Comparison of ENCODE assay signal across 8 cellular contexts in genomic region chr13:29454931-29455481, GRCh38.
DNase-seq lines count a peak whose midpoint lies in the region; ATAC-seq, FAIRE-seq and TF ChIP-seq lines count a peak whose summit lies in the region.

No MANE protein-coding gene starts in this region.

- no peak for FAIRE-seq in pancreas (lab: Jason Lieb, UNC)

- no peaks in the 10 kb centered on the region for H3K36me3 ChIP-seq in pancreas

- H3K4me1 ChIP-seq in pancreas, result no peaks in the 10 kb centered on the region

- no peaks in the 10 kb centered on the region for H3K36me3 Mint-ChIP-seq in activated naive CD4-positive, alpha-beta T cell treated with anti-CD3 and anti-CD28 coated beads for 36 hours (ENCODE audit: low read depth)
- peaks cover 6% of the 10 kb centered on the region for H3K36me3 Mint-ChIP-seq in MCF 10A (ENCODE audit: insufficient read depth, unreplicated experiment)

- no peaks in the 10 kb centered on the region for H3K9me3 Mint-ChIP-seq in activated naive CD4-positive, alpha-beta T cell treated with anti-CD3 and anti-CD28 coated beads for 36 hours
- no peaks in the 10 kb centered on the region for H3K9me3 Mint-ChIP-seq in MCF 10A (ENCODE audit: unreplicated experiment)

- BruUV-seq in MCF 10A (replicated peaks; lab: Mats Ljungman, UMichigan), result no TSS peak

- CTCF ChIA-PET in activated naive CD4-positive, alpha-beta T cell treated with anti-CD3 and anti-CD28 coated beads for 36 hours (lab: Charles Lee), result interaction anchor here (0.7 to 2.1 kb wide), 2 partner anchors 19 to 350 kb away, joined by 3 to 15 read pairs; no protein-coding TSS in a partner anchor
- CTCF ChIA-PET in MCF 10A (lab: Yijun Ruan, JAX), result interaction anchor here (0.6 to 1.6 kb wide), 6 partner anchors 13 to 687 kb away, joined by 3 to 6 read pairs (median 3); no protein-coding TSS in a partner anchor

- H3K4me1 Mint-ChIP-seq in activated naive CD4-positive, alpha-beta T cell treated with anti-CD3 and anti-CD28 coated beads for 36 hours (ENCODE audit: low read depth), result no peaks in the 10 kb centered on the region
- peaks cover 26% of the 10 kb centered on the region for H3K4me1 Mint-ChIP-seq in MCF 10A (ENCODE audit: insufficient read depth, unreplicated experiment)

- peaks cover 8% of the 10 kb centered on the region for H3K27me3 Mint-ChIP-seq in activated naive CD4-positive, alpha-beta T cell treated with anti-CD3 and anti-CD28 coated beads for 36 hours (ENCODE audit: low read depth)
- H3K27me3 Mint-ChIP-seq in MCF 10A (ENCODE audit: insufficient read depth, unreplicated experiment), result peaks cover 9% of the 10 kb centered on the region

- ATAC-seq in pancreas (peak in 3 of 4 donors; percentile 35 to 71 (median 56)), GM21390 (IDR thresholded peaks at IDR 0.05; ENCODE audit: unreplicated experiment) (no peak)

- H3K27ac ChIP-seq in pancreas, result no peak overlapping the region

- intact Hi-C loops in activated naive CD4-positive, alpha-beta T cell treated with anti-CD3 and anti-CD28 coated beads for 36 hours (cut with micrococcal nuclease), result no loop called here
- intact Hi-C loops in MCF 10A (cut with micrococcal nuclease), result no loop called here
- intact Hi-C loops in pancreas (cut with DNase I), result no loop called here

- no peak overlapping the region for H3K27ac Mint-ChIP-seq in activated naive CD4-positive, alpha-beta T cell treated with anti-CD3 and anti-CD28 coated beads for 36 hours
- peak overlapping the region; percentile 83 for H3K27ac Mint-ChIP-seq in MCF 10A (ENCODE audit: low read depth, unreplicated experiment)

- peak; percentile 28 for TF ChIP-seq CTCF in MCF 10A (IDR thresholded peaks at IDR 0.05; ENCODE audit: unreplicated experiment)
- TF ChIP-seq CTCF in pancreas (IDR thresholded peaks at IDR 0.05), result no peak

- H3K4me3 ChIP-seq in pancreas, result no peak overlapping the region

- H3K4me3 Mint-ChIP-seq in activated naive CD4-positive, alpha-beta T cell treated with anti-CD3 and anti-CD28 coated beads for 36 hours, result no peak overlapping the region
- no peak overlapping the region for H3K4me3 Mint-ChIP-seq in MCF 10A (ENCODE audit: unreplicated experiment)

- no peaks in the 10 kb centered on the region for H3K27me3 ChIP-seq in pancreas

- 55 to 67% methylated on average over 6 of the region's 6 CpGs for WGBS in pancreas, 2 donors

- POLR2A ChIA-PET in MCF 10A (lab: Yijun Ruan, JAX), result interaction anchor here (0.6 to 1.4 kb wide), 5 partner anchors 10 to 19 kb away, joined by 3 to 9 read pairs (median 3); no protein-coding TSS in a partner anchor

- peak; percentile 6 for DNase-seq in activated naive CD4-positive, alpha-beta T cell treated with anti-CD3 and anti-CD28 coated beads for 36 hours
- DNase-seq in activated naive CD4-positive, alpha-beta T cell treated with anti-CD3 and anti-CD28 coated beads, Interleukin-2, amount 50 U/mL, for 16 hours, result no peak
- peak; percentile 28 for DNase-seq in HPDE6-E6E7 (ENCODE audit: extremely low spot score)
- peak; percentile 95 for DNase-seq in MCF 10A (ENCODE audit: unreplicated experiment)
- DNase-seq in pancreas, result no peak
- DNase-seq in activated CD4-positive, CD25-positive, alpha-beta regulatory T cell (lab: John Stamatoyannopoulos, UW), result no peak
- DNase-seq in COLO668 (lab: John Stamatoyannopoulos, UW; ENCODE audit: unreplicated experiment), result no peak

- no peaks in the 10 kb centered on the region for H3K9me3 ChIP-seq in pancreas

Comparison
In these comparisons a context has a peak if more than half of its experiments do, and no peak if none do; other contexts are left out.
1. DNase-seq: peak in activated naive CD4-positive, alpha-beta T cell treated with anti-CD3 and anti-CD28 coated beads for 36 hours (single experiment), HPDE6-E6E7 (single experiment) and MCF 10A (single experiment); none in activated naive CD4-positive, alpha-beta T cell treated with anti-CD3 and anti-CD28 coated beads, Interleukin-2, amount 50 U/mL, for 16 hours (single experiment), pancreas (0 of 6), activated CD4-positive, CD25-positive, alpha-beta regulatory T cell (0 of 4) and COLO668 (single experiment).